1 cellular context compared by ENCODE assay signal in the genomic region with DNA sequence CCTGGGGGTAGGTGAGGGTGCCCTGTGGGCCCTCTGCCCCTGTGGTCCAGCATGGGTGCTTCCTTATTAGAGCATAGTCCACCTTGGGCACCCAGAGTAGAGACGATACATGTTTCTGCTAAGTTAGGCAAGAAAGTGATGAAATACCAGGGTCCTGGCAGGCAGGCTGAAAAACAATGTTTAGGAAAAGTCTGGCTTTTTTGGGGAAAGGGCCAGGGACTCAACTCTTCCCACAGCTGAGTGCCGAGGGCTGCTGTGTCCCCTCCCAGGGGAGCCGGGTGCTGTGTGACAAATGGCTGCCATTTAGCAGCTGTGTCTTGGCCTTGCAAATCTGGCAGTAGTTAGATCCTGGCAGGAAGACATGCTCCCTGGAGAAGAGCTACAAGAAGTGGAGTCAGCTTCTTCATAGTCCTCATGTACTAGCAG.
TF ChIP-seq lines count a peak whose summit lies in the region.

No MANE protein-coding gene starts in this region.

TF ChIP-seq in K562, 482 proteins besides CTCF, POLR2A, EP300 and RAD21 (continued from another document):
- TF ChIP-seq, protein P1, sequence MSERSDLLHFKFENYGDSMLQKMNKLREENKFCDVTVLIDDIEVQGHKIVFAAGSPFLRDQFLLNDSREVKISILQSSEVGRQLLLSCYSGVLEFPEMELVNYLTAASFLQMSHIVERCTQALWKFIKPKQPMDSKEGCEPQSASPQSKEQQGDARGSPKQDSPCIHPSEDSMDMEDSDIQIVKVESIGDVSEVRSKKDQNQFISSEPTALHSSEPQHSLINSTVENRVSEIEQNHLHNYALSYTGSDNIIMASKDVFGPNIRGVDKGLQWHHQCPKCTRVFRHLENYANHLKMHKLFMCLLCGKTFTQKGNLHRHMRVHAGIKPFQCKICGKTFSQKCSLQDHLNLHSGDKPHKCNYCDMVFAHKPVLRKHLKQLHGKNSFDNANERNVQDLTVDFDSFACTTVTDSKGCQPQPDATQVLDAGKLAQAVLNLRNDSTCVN (CRISPR knock-in tag; IDR thresholded peaks at IDR 0.05): no peak
- peak; percentile 74 for TF ChIP-seq CEBPB (tag; IDR thresholded peaks at IDR 0.05)
- TF ChIP-seq DMBX1 (CRISPR knock-in tag; IDR thresholded peaks at IDR 0.05; ENCODE audit: borderline replicate concordance): peak; percentile 36; the same call in 1 of the 2 replicates
- TF ChIP-seq HDAC8 (tag; IDR thresholded peaks at IDR 0.05): no peak
- TF ChIP-seq ZNF695 (CRISPR knock-in tag; IDR thresholded peaks at IDR 0.05): no peak
- TF ChIP-seq ZNF584 (CRISPR knock-in tag; IDR thresholded peaks at IDR 0.05; ENCODE audit: low read depth): no peak
